28 cellular contexts compared by ENCODE assay signal in genomic region chr15:46652256-46652655, GRCh38.
"Had no signal": no experiment of that assay in that cellular context is flagged by ENCODE, and none has a peak within 500 bp of the region (broad histone marks: within the 10 kb centered on the region; RNA-seq: fewer than 3 reads in every experiment).

No MANE protein-coding gene starts in this region.

- H3K4me3 ChIP-seq: ascending aorta, cardiac muscle cell, K562, PC-9 had no signal

- DNase-seq: activated B cell treated with CpG ODN at 0.5 μM for 24 hours; activated CD4-positive, alpha-beta memory T cell treated with anti-CD3 and anti-CD28 coated beads for 36 hours; activated CD4-positive, alpha-beta T cell treated with anti-CD3 and anti-CD28 coated beads for 4 hours; activated CD4-positive, alpha-beta T cell treated with anti-CD3 and anti-CD28 coated beads, Interleukin-2, amount 50 U/mL, for 1 hour; activated CD4-positive, CD25-positive, alpha-beta regulatory T cell treated with anti-CD3 and anti-CD28 coated beads, Interleukin-2, amount 50 U/mL, for 72 hours; activated CD8-positive, alpha-beta memory T cell treated with anti-CD3 and anti-CD28 coated beads, Interleukin-2, amount 50 U/mL, for 4 hours; activated effector memory CD4-positive, alpha-beta T cell treated with Interleukin-2 at 50 U/mL for 16 hours; activated naive CD4-positive, alpha-beta T cell treated with anti-CD3 and anti-CD28 coated beads, Interleukin-2, amount 50 U/mL, for 16 hours; activated naive CD8-positive, alpha-beta T cell treated with anti-CD3 and anti-CD28 coated beads for 36 hours; activated T-cell treated with anti-CD3 and anti-CD28 coated beads for 4 hours; activated T-cell treated with anti-CD3 and anti-CD28 coated beads, Interleukin-2, amount 50 U/mL, for 4 hours; amniotic stem cell; IMR-90; NCI-H1436 treated with DMSO at 0.1 percent for 48 hours; NCI-H187 treated with DMSO at 0.1 percent for 48 hours; NCI-H2081; NCI-H510A; NCI-H526; PC-9; Right ventricle myocardium superior; SW 1271; T-helper 1 cell; T-helper 2 cell; T-helper 9 cell had no signal

- H3K36me3 Mint-ChIP-seq: activated CD4-positive, alpha-beta memory T cell treated with anti-CD3 and anti-CD28 coated beads for 36 hours; activated naive CD8-positive, alpha-beta T cell treated with anti-CD3 and anti-CD28 coated beads for 36 hours had no signal

- H3K4me3 Mint-ChIP-seq: activated B cell treated with CpG ODN at 0.5 μM for 24 hours; activated CD4-positive, alpha-beta memory T cell treated with anti-CD3 and anti-CD28 coated beads for 36 hours; activated naive CD8-positive, alpha-beta T cell treated with anti-CD3 and anti-CD28 coated beads for 36 hours; activated T-cell treated with anti-CD3 and anti-CD28 coated beads, Interleukin-2, amount 50 U/mL, for 4 hours; central memory CD8-positive, alpha-beta T cell had no signal

- H3K4me1 Mint-ChIP-seq: activated B cell treated with CpG ODN at 0.5 μM for 24 hours; activated naive CD8-positive, alpha-beta T cell treated with anti-CD3 and anti-CD28 coated beads for 36 hours; central memory CD8-positive, alpha-beta T cell had no signal

- H3K27me3 Mint-ChIP-seq: activated B cell treated with CpG ODN at 0.5 μM for 24 hours; activated CD4-positive, alpha-beta memory T cell treated with anti-CD3 and anti-CD28 coated beads for 36 hours; central memory CD8-positive, alpha-beta T cell had no signal

- H3K36me3 ChIP-seq: ascending aorta, cardiac muscle cell had no signal

- ATAC-seq: activated T-cell treated with anti-CD3 and anti-CD28 coated beads, Interleukin-2, amount 50 U/mL, for 4 hours; K562 had no signal

- H3K27ac Mint-ChIP-seq: activated B cell treated with CpG ODN at 0.5 μM for 24 hours; activated CD4-positive, alpha-beta memory T cell treated with anti-CD3 and anti-CD28 coated beads for 36 hours; activated naive CD8-positive, alpha-beta T cell treated with anti-CD3 and anti-CD28 coated beads for 36 hours had no signal

- H3K27me3 ChIP-seq: ascending aorta, cardiac muscle cell had no signal

- H3K9me3 Mint-ChIP-seq: activated B cell treated with CpG ODN at 0.5 μM for 24 hours; activated CD4-positive, alpha-beta memory T cell treated with anti-CD3 and anti-CD28 coated beads for 36 hours had no signal
